18 cellular contexts compared by ENCODE assay signal in the genomic region with DNA sequence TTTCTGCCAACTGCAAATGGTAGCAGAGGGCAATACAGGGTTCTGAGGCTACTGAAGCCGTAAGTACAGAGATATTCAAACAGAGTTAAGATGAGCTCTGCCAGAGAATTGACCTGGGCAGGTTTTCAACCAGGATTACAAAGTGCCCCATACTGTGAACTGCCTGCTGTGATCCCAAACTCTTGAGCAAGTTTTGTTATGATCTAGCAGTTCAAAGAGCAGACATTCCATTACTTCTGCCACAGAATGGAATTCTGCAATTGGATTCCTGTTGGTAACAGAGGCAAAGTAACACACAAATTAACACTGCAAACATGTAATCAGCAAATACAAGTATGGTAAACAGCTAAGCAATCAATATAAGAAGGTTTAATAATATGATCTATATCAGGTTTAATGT. TPM values are rescaled to one million over a fixed set of nuclear protein-coding genes. Genes with fewer than 3 reads are reported as not detected.
DNase-seq lines count a peak whose midpoint lies in the region; ATAC-seq and TF ChIP-seq lines count a peak whose summit lies in the region.
"Had no signal": no experiment of that assay in that cellular context is flagged by ENCODE, and none has a peak within 500 bp of the region (broad histone marks: within the 10 kb centered on the region; RNA-seq: fewer than 3 reads in every experiment).

No MANE protein-coding gene starts in this region.

- intact Hi-C loops in A673 (cut with micrococcal nuclease; ENCODE audit: unreplicated experiment): loop anchor here (2.0 to 10.0 kb wide), 5 partner anchors 73 to 555 kb away; a partner anchor contains a TSS

- no peak overlapping the region for H3K4me3 ChIP-seq in HEK293 (ENCODE audit: low read depth, low read length)
- H3K4me3 ChIP-seq in astrocyte of the cerebellum (ENCODE audit: low read depth, low read length): no peak overlapping the region
- H3K4me3 ChIP-seq in skeletal muscle tissue (ENCODE audit: low read length in 3 of 3): no peak overlapping the region
- H3K4me3 ChIP-seq in A673 (ENCODE audit: low read depth, low read length, poor library complexity, severe bottlenecking): no peak overlapping the region
- H3K4me3 ChIP-seq: gastroesophageal sphincter, Peyer's patch, right atrium auricular region, suprapubic skin had no signal

- H3K27ac ChIP-seq in HEK293 (ENCODE audit: extremely low read depth, low read depth, low read length): no peak overlapping the region
- peak overlapping the region; percentile 16 for H3K27ac ChIP-seq in skeletal muscle tissue (ENCODE audit: low read depth, low read length)
- no peak overlapping the region for H3K27ac ChIP-seq in A673 (ENCODE audit: low read depth, low read length, poor library complexity, severe bottlenecking)
- H3K27ac ChIP-seq: gastroesophageal sphincter, Peyer's patch, right atrium auricular region, suprapubic skin had no signal

- in situ Hi-C loops in astrocyte of the cerebellum (cut with HindIII; ENCODE audit: low sequenced_read_pairs): loop anchor here (10.0 kb wide), 1 partner anchor 255 kb away; no protein-coding TSS in a partner anchor

- peak; percentile 64 for DNase-seq in astrocyte of the cerebellum (ENCODE audit: low read depth)
- peak; percentile 32 for DNase-seq in iPS-NIHi11 (ENCODE audit: low spot score)
- no peak for DNase-seq in NCI-H2081 (lab: John Stamatoyannopoulos, UW)
- DNase-seq in A673 (ENCODE audit: low spot score): no peak
- DNase-seq: activated naive CD8-positive, alpha-beta T cell treated with anti-CD3 and anti-CD28 coated beads for 36 hours; activated T-cell treated with anti-CD3 and anti-CD28 coated beads, Interleukin-2, amount 50 U/mL, for 24 hours; BE2C; cerebellar nuclear complex; DMS 273 treated with DMSO at 0.1 percent for 48 hours; NCI-H82; Peyer's patch; stimulated activated CD4-positive, alpha-beta T cell treated with anti-CD3 and anti-CD28 coated beads, Interleukin-1b, Interleukin-23, amount 100 ng/mL, for 48 hours had no signal

- H3K36me3 ChIP-seq in HEK293 (ENCODE audit: control insufficient read depth in 2 of 2, insufficient read depth in 1 of 2, low read length in 2 of 2): peaks cover 0 to 52% of the 10 kb centered on the region in 2 experiments; a peak in 2 of 3 replicates
- peaks cover 4 to 22% (median 15%) of the 10 kb centered on the region in 3 donors for H3K36me3 ChIP-seq in skeletal muscle tissue (ENCODE audit: control insufficient read depth in 3 of 3, insufficient read depth in 3 of 3, low read length in 3 of 3)
- H3K36me3 ChIP-seq in A673 (ENCODE audit: insufficient read depth, low read length, poor library complexity, severe bottlenecking): peaks cover 20% of the 10 kb centered on the region

- no TSS peak for BruUV-seq in A673 (replicated peaks; lab: Mats Ljungman, UMichigan)

- TF ChIP-seq CTCF in HEK293 (tag by site-specific recombination; IDR thresholded peaks at IDR 0.05): no peak
- TF ChIP-seq CTCF in astrocyte of the cerebellum (IDR thresholded peaks at IDR 0.05; ENCODE audit: low read depth, low read length, missing control alignments): no peak
- no peak for TF ChIP-seq CTCF in A673 (conservative IDR thresholded peaks at IDR 0.05; ENCODE audit: low read depth, low read length)

- H3K4me1 ChIP-seq in HEK293 (ENCODE audit: control insufficient read depth, insufficient read depth, low read length) (no peaks in the 10 kb centered on the region), skeletal muscle tissue (ENCODE audit: control insufficient read depth in 3 of 3, insufficient read depth in 3 of 3, low read length in 3 of 3) (peaks cover 9 to 12% (median 12%) of the 10 kb centered on the region in 3 donors), A673 (ENCODE audit: insufficient read depth, low read length, poor library complexity, severe bottlenecking) (peaks cover 8% of the 10 kb centered on the region)
- H3K4me1 ChIP-seq: BE2C, gastroesophageal sphincter, Peyer's patch, right atrium auricular region, suprapubic skin had no signal

- no peak overlapping the region for H3K9ac ChIP-seq in skeletal muscle tissue (ENCODE audit: low read depth in 1 of 3, low read length in 3 of 3)

- H3K27me3 ChIP-seq in skeletal muscle tissue (ENCODE audit: control insufficient read depth in 3 of 3, insufficient read depth in 3 of 3, low read length in 3 of 3) (no peaks in the 10 kb centered on the region), A673 (replicated peaks; ENCODE audit: insufficient read depth, low read depth, low read length, poor library complexity) (no peaks in the 10 kb centered on the region)
- H3K27me3 ChIP-seq: BE2C, gastroesophageal sphincter, Peyer's patch, right atrium auricular region, suprapubic skin had no signal

- H3K9me3 ChIP-seq in HEK293 (ENCODE audit: control insufficient read depth, insufficient read depth, low read depth, low read length) (no peaks in the 10 kb centered on the region), skeletal muscle tissue (ENCODE audit: control insufficient read depth in 3 of 3, low read length in 3 of 3) (no peaks in the 10 kb centered on the region), A673 (ENCODE audit: low read depth, low read length, poor library complexity, severe bottlenecking) (no peaks in the 10 kb centered on the region)
- H3K9me3 ChIP-seq: BE2C, gastroesophageal sphincter, Peyer's patch, right atrium auricular region, suprapubic skin had no signal

- no peak for ATAC-seq in GM21515 (IDR thresholded peaks at IDR 0.05; ENCODE audit: unreplicated experiment)
- ATAC-seq: gastroesophageal sphincter had no signal

- POLR2A ChIA-PET in HEK293 (lab: Yijun Ruan, JAX) (no interaction called here), A673 (lab: Charles Lee; ENCODE audit: low non-redundant PET) (no interaction called here)

- CTCF ChIA-PET in HEK293 (lab: Yijun Ruan, JAX): interaction anchor here (0.6 to 1.7 kb wide), 7 partner anchors 10 to 385 kb away, joined by 3 to 7 read pairs (median 4); no protein-coding TSS in a partner anchor
- CTCF ChIA-PET in A673 (lab: Charles Lee): no interaction called here

TF ChIP-seq in HEK293, 187 proteins besides CTCF, POLR2A, EP300 and RAD21:
- TF ChIP-seq KLF7 (tag by site-specific recombination; IDR thresholded peaks at IDR 0.05; ENCODE audit: borderline replicate concordance): no peak
- TF ChIP-seq ZIC2 (tag by site-specific recombination; IDR thresholded peaks at IDR 0.05): peak; percentile 57

RNA-seq across cellular contexts. Expression of a gene that starts 31.2 kb away (rescaled TPM):
- total RNA-seq in skeletal muscle tissue (44.4 TPM), A673 (2021) (56.8 and 61.0 TPM in 2 replicates)

RNA-seq across cellular contexts. Expression of a gene that starts 38.8 kb away (rescaled TPM):
- total RNA-seq in skeletal muscle tissue: 2.1 TPM
- total RNA-seq in A673 (2021): 5.4 TPM in 2 replicates

RNA-seq across cellular contexts. Expression of a gene that starts 39.2 kb away (rescaled TPM):
- total RNA-seq in skeletal muscle tissue (6.8 TPM), A673 (2021) (16.5 and 16.9 TPM in 2 replicates)

Comparison
In these comparisons a context has a peak if more than half of its experiments do, and no peak if none do; other contexts are left out.
1. DNase-seq: peak in astrocyte of the cerebellum (single experiment) and iPS-NIHi11 (single experiment); none in NCI-H2081 (0 of 2) and A673 (single experiment).